In genomic region chr10:78236416-78237015, GRCh38 we compare ENCODE assay signal across 20 cellular contexts.
DNase-seq lines count a peak whose midpoint lies in the region; ATAC-seq and TF ChIP-seq lines count a peak whose summit lies in the region.
"Had no signal": no experiment of that assay in that cellular context is flagged by ENCODE, and none has a peak within 500 bp of the region (broad histone marks: within the 10 kb centered on the region; RNA-seq: fewer than 3 reads in every experiment).

No MANE protein-coding gene starts in this region.

- no peak for TF ChIP-seq CTCF in left ventricle myocardium inferior (IDR thresholded peaks at IDR 0.05; ENCODE audit: borderline replicate concordance)

- H3K4me3 Mint-ChIP-seq in immature natural killer cell: peak overlapping the region in 1 of 5 donors; percentile 9
- H3K4me3 Mint-ChIP-seq: CD8-positive, alpha-beta memory T cell; GM23338 had no signal

- H3K9me3 Mint-ChIP-seq in immature natural killer cell: no peaks in the 10 kb centered on the region
- H3K9me3 Mint-ChIP-seq: CD8-positive, alpha-beta memory T cell had no signal

- intact Hi-C loops in cardiac septum (cut with DNase I): no loop called here
- intact Hi-C loops in left ventricle myocardium inferior (cut with micrococcal nuclease): no loop called here

- no peaks in the 10 kb centered on the region for H3K9me3 ChIP-seq in left ventricle myocardium inferior (replicated peaks)
- H3K9me3 ChIP-seq: BLaER1 had no signal

- no peaks in the 10 kb centered on the region for H3K36me3 ChIP-seq in left ventricle myocardium inferior
- H3K36me3 ChIP-seq: BLaER1 had no signal

- no peak for ATAC-seq in HG03520 (IDR thresholded peaks at IDR 0.05; ENCODE audit: unreplicated experiment)
- ATAC-seq: GM12878, GM23338, SK-N-SH treated with all-trans-retinoic acid at 6 μM for 48 hours had no signal

- H3K27ac Mint-ChIP-seq in immature natural killer cell: no peak overlapping the region
- H3K27ac Mint-ChIP-seq: CD8-positive, alpha-beta memory T cell; GM23338 had no signal

- peaks cover 1 to 20% (median 14%) of the 10 kb centered on the region in 3 donors for H3K27me3 Mint-ChIP-seq in immature natural killer cell (ENCODE audit: low read depth in 3 of 3)

- peak; percentile 67 for DNase-seq in cardiac septum (ENCODE audit: low spot score)
- DNase-seq in left ventricle myocardium inferior: no peak
- DNase-seq in NOMO-1 (lab: John Stamatoyannopoulos, UW; ENCODE audit: unreplicated experiment in 2 of 2): peak; percentile 18 to 28
- DNase-seq in immature natural killer cell: peak in 2 of 3 donors; percentile 13 to 24
- DNase-seq in inferior parietal cortex (ENCODE audit: extremely low spot score): no peak
- no peak for DNase-seq in NCI-H446 (lab: John Stamatoyannopoulos, UW)
- no peak for DNase-seq in H4 (ENCODE audit: low spot score)
- DNase-seq: CD8-positive, alpha-beta memory T cell; DMS79; NCI-H1436; NCI-H2029 treated with DMSO at 0.1 percent for 48 hours; NCI-H510A treated with DMSO at 0.1 percent for 48 hours; NCI-H82; OCI-M1; SHP77 treated with DMSO at 0.1 percent for 48 hours had no signal

- H3K27ac ChIP-seq in left ventricle myocardium inferior (replicated peaks): no peak overlapping the region
- H3K27ac ChIP-seq: BLaER1 had no signal

- H3K36me3 Mint-ChIP-seq in immature natural killer cell: peaks cover 0 to 5% (median 0%) of the 10 kb centered on the region in 3 donors
- H3K36me3 Mint-ChIP-seq: CD8-positive, alpha-beta memory T cell had no signal

- no peaks in the 10 kb centered on the region for H3K27me3 ChIP-seq in left ventricle myocardium inferior (ENCODE audit: low read depth)
- H3K27me3 ChIP-seq: BLaER1 had no signal

- H3K4me3 ChIP-seq in left ventricle myocardium inferior: no peak overlapping the region
- H3K4me3 ChIP-seq: BLaER1, GM12878, GM23338 had no signal

- peaks cover 5 to 17% of the 10 kb centered on the region in 2 donors for H3K4me1 Mint-ChIP-seq in immature natural killer cell
- H3K4me1 Mint-ChIP-seq: CD8-positive, alpha-beta memory T cell; GM23338 had no signal

- H3K4me1 ChIP-seq in left ventricle myocardium inferior: peaks cover 11% of the 10 kb centered on the region
- H3K4me1 ChIP-seq: BLaER1 had no signal

Comparison
In these comparisons a context has a peak if more than half of its experiments do, and no peak if none do; other contexts are left out.
1. DNase-seq: peak in cardiac septum (single experiment), NOMO-1 (2 of 2) and immature natural killer cell (2 of 3); none in left ventricle myocardium inferior (single experiment), inferior parietal cortex (single experiment), NCI-H446 (0 of 2) and H4 (single experiment).